In genomic region chr7:35804571-35804970, GRCh38 we compare ENCODE assay signal across 23 cellular contexts. TPM values are rescaled to one million over a fixed set of nuclear protein-coding genes. Genes with fewer than 3 reads are reported as not detected.
DNase-seq lines count a peak whose midpoint lies in the region; ATAC-seq, FAIRE-seq and TF ChIP-seq lines count a peak whose summit lies in the region.
"Had no signal": no experiment of that assay in that cellular context is flagged by ENCODE, and none has a peak within 500 bp of the region (broad histone marks: within the 10 kb centered on the region; RNA-seq: fewer than 3 reads in every experiment).

No MANE protein-coding gene starts in this region.

- no peak for FAIRE-seq in pancreas (lab: Jason Lieb, UNC)
- FAIRE-seq: endometrium, RCC 7860, TTC549 had no signal

- H3K27ac Mint-ChIP-seq in T-helper 2 cell treated with Interferon-gamma antibody and Interleukin-4, amounts not matched to agents 5 μg/mL and 100 μg/mL, for 36 hours, result no peak overlapping the region
- no peak overlapping the region for H3K27ac Mint-ChIP-seq in T-cell
- peak overlapping the region; percentile 53 for H3K27ac Mint-ChIP-seq in memory B cell
- peak overlapping the region; percentile 25 for H3K27ac Mint-ChIP-seq in stimulated activated naive B cell treated with anti-CD40 and anti-IgM and Interleukin-4, amounts not matched to agents 10 μg/mL and 1 μg/mL and 100 μg/mL, for 72 hours

- H3K27me3 Mint-ChIP-seq in T-helper 2 cell treated with Interferon-gamma antibody and Interleukin-4, amounts not matched to agents 5 μg/mL and 100 μg/mL, for 36 hours (ENCODE audit: low read depth), result no peaks in the 10 kb centered on the region
- H3K27me3 Mint-ChIP-seq in T-cell, result no peaks in the 10 kb centered on the region
- no peaks in the 10 kb centered on the region for H3K27me3 Mint-ChIP-seq in memory B cell
- no peaks in the 10 kb centered on the region for H3K27me3 Mint-ChIP-seq in stimulated activated naive B cell treated with anti-CD40 and anti-IgM and Interleukin-4, amounts not matched to agents 10 μg/mL and 1 μg/mL and 100 μg/mL, for 72 hours

- no peaks in the 10 kb centered on the region for H3K9me3 Mint-ChIP-seq in T-helper 2 cell treated with Interferon-gamma antibody and Interleukin-4, amounts not matched to agents 5 μg/mL and 100 μg/mL, for 36 hours
- peaks cover 0 to under 1% (median 0%) of the 10 kb centered on the region in 3 donors for H3K9me3 Mint-ChIP-seq in T-cell
- no peaks in the 10 kb centered on the region for H3K9me3 Mint-ChIP-seq in memory B cell
- H3K9me3 Mint-ChIP-seq in stimulated activated naive B cell treated with anti-CD40 and anti-IgM and Interleukin-4, amounts not matched to agents 10 μg/mL and 1 μg/mL and 100 μg/mL, for 72 hours, result peaks cover 0 to 1% of the 10 kb centered on the region in 2 donors
- H3K9me3 Mint-ChIP-seq: H9 had no signal

- H3K27me3 ChIP-seq in pancreas, result no peaks in the 10 kb centered on the region
- H3K27me3 ChIP-seq: ascending aorta, MG63, ovary had no signal

- no peak overlapping the region for H3K27ac ChIP-seq in pancreas
- H3K27ac ChIP-seq: 22Rv1, ascending aorta, ovary had no signal

- peak overlapping the region; percentile 44 for H3K4me3 Mint-ChIP-seq in T-helper 2 cell treated with Interferon-gamma antibody and Interleukin-4, amounts not matched to agents 5 μg/mL and 100 μg/mL, for 36 hours
- H3K4me3 Mint-ChIP-seq in T-cell (peak overlapping the region in 2 of 3 donors; percentile 55 to 97), memory B cell (no peak overlapping the region)
- H3K4me3 Mint-ChIP-seq in stimulated activated naive B cell treated with anti-CD40 and anti-IgM and Interleukin-4, amounts not matched to agents 10 μg/mL and 1 μg/mL and 100 μg/mL, for 72 hours, result peak overlapping the region; percentile 1 to 51

- no peaks in the 10 kb centered on the region for H3K36me3 ChIP-seq in pancreas
- H3K36me3 ChIP-seq: ascending aorta, ovary had no signal

- 97% methylated on average over 8 of the region's 8 CpGs for WGBS in pancreas, 2 donors

- H3K4me1 ChIP-seq in pancreas, result peaks cover 3 to 28% (median 17%) of the 10 kb centered on the region in 3 donors

- intact Hi-C loops in pancreas (cut with DNase I), result no loop called here

- CTCF ChIA-PET in T-cell (lab: Charles Lee), result interaction anchor here (0.6 to 1.4 kb wide), 8 partner anchors 16 to 272 kb away, joined by 3 to 5 read pairs (median 4); no protein-coding TSS in a partner anchor

- no peak for TF ChIP-seq CTCF in pancreas (IDR thresholded peaks at IDR 0.05)

- ATAC-seq in T-cell (replicated peaks in 1 of 4) (no peak), memory B cell (ENCODE audit: low read depth) (no peak), pancreas (no peak), GM19463 (IDR thresholded peaks at IDR 0.05; ENCODE audit: unreplicated experiment) (no peak)
- ATAC-seq in stimulated activated naive B cell treated with anti-CD40 and anti-IgM and Interleukin-4, amounts not matched to agents 10 μg/mL and 1 μg/mL and 100 μg/mL, for 72 hours (replicated peaks), result no peak
- ATAC-seq: sciatic nerve; stimulated activated naive CD8-positive, alpha-beta T cell treated with anti-CD3 and anti-CD28 coated beads, Interleukin-15, Interleukin-2, amounts not matched to agents 100 U/mL and 50 U/mL, for 24 hours had no signal

- no peak overlapping the region for H3K4me3 ChIP-seq in pancreas
- H3K4me3 ChIP-seq: MG63, ovary had no signal

- peaks cover 53% of the 10 kb centered on the region for H3K4me1 Mint-ChIP-seq in T-helper 2 cell treated with Interferon-gamma antibody and Interleukin-4, amounts not matched to agents 5 μg/mL and 100 μg/mL, for 36 hours (ENCODE audit: low read depth)
- H3K4me1 Mint-ChIP-seq in T-cell (peaks cover 69 to 74% (median 72%) of the 10 kb centered on the region in 3 donors), memory B cell (peaks cover 51% of the 10 kb centered on the region)
- H3K4me1 Mint-ChIP-seq in stimulated activated naive B cell treated with anti-CD40 and anti-IgM and Interleukin-4, amounts not matched to agents 10 μg/mL and 1 μg/mL and 100 μg/mL, for 72 hours, result peaks cover 32 to 68% of the 10 kb centered on the region in 2 donors

- POLR2A ChIA-PET in T-cell (lab: Charles Lee), result interaction anchor here (0.6 to 1.4 kb wide), 4 partner anchors 75 to 149 kb away, joined by 3 to 6 read pairs (median 4); partner anchors contain the start of gene HERPUD2 (in 1 of the 2)

- no peak for DNase-seq in T-helper 2 cell treated with Interferon-gamma antibody and Interleukin-4, amounts not matched to agents 5 μg/mL and 100 μg/mL, for 36 hours (ENCODE audit: low spot score)
- no peak for DNase-seq in T-helper 2 cell
- DNase-seq in T-cell, result no peak
- no peak for DNase-seq in memory B cell (ENCODE audit: low spot score in 2 of 2)
- no peak for DNase-seq in stimulated activated naive B cell treated with anti-CD40 and anti-IgM and Interleukin-4, amounts not matched to agents 10 μg/mL and 1 μg/mL and 100 μg/mL, for 72 hours
- DNase-seq in pancreas, result no peak
- DNase-seq in GDM1 (lab: John Stamatoyannopoulos, UW), result no peak
- DNase-seq: activated CD4-positive, alpha-beta T cell treated with anti-CD3 and anti-CD28 coated beads for 48 hours; activated naive CD4-positive, alpha-beta T cell treated with Interleukin-2 at 50 U/mL for 16 hours; H9; head of caudate nucleus; MG63; NCI-H1930; NCI-H446; ovary; stimulated activated naive CD8-positive, alpha-beta T cell treated with anti-CD3 and anti-CD28 coated beads, Interleukin-15, Interleukin-2, amounts not matched to agents 100 U/mL and 50 U/mL, for 24 hours had no signal

- peaks cover 30% of the 10 kb centered on the region for H3K36me3 Mint-ChIP-seq in T-helper 2 cell treated with Interferon-gamma antibody and Interleukin-4, amounts not matched to agents 5 μg/mL and 100 μg/mL, for 36 hours (ENCODE audit: low read depth)
- peaks cover 24% of the 10 kb centered on the region for H3K36me3 Mint-ChIP-seq in T-cell
- H3K36me3 Mint-ChIP-seq in memory B cell, result peaks cover 10% of the 10 kb centered on the region
- H3K36me3 Mint-ChIP-seq in stimulated activated naive B cell treated with anti-CD40 and anti-IgM and Interleukin-4, amounts not matched to agents 10 μg/mL and 1 μg/mL and 100 μg/mL, for 72 hours, result peaks cover 30 to 47% of the 10 kb centered on the region in 2 donors

- no peaks in the 10 kb centered on the region for H3K9me3 ChIP-seq in pancreas
- H3K9me3 ChIP-seq: ascending aorta, MG63, ovary had no signal

RNA-seq across cellular contexts. Expression of gene SEPTIN7, which starts 3.7 kb away (rescaled TPM):
- 100 to 1,000 TPM; 181 to 231 (median 200) TPM for total RNA-seq in T-cell
- total RNA-seq in pancreas, result 10 to 100 TPM; 27.6 to 75.9 (median 37.7) TPM
- polyA plus RNA-seq in pancreas, result 10 to 100 TPM; 35.7 to 73.5 TPM

Comparison
In these comparisons a context has a peak if more than half of its experiments do, and no peak if none do; other contexts are left out.
1. H3K27ac Mint-ChIP-seq: peak in memory B cell (single experiment) and stimulated activated naive B cell treated with anti-CD40 and anti-IgM and Interleukin-4, amounts not matched to agents 10 μg/mL and 1 μg/mL and 100 μg/mL, for 72 hours (single experiment); none in T-helper 2 cell treated with Interferon-gamma antibody and Interleukin-4, amounts not matched to agents 5 μg/mL and 100 μg/mL, for 36 hours (single experiment) and T-cell (0 of 2).